Comparison of ENCODE assay signal across 8 cellular contexts in the genomic region with DNA sequence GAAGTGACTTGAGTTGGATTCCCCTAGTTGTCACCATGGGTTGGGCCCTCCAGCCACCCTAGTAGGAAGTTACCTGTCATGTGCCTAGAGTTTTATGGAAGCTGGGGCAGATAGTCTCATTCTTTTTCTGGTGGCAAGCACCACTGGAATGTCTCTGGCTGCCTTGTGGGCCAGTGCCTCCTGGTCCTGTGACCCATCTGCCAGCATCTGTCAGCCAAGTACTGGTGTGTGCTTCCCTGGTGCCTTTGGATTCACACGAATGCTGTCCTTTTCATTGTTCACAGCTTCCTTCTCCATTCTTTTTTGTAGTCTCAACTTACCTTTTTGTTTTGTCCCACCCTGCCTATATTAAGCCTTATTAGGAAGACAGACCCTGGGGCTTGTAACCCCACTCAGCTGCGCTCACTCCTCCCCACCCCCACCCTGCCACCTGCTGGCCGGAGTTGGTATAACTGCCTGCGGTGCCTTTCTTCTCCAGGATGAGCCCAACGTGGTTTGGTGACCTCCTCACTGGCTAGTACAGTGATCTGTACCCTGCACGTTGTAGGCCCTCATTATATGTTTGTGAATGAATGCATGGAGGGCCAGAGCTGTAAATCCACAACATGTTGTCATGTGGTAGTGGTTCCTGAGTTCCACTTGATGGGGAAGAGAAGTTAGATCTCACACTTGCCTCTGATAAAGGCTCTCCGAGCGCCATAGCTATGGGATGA.
A peak's percentile ranks its signal among the peaks of the same experiment; 100 is the strongest.
DNase-seq lines count a peak whose midpoint lies in the region; ATAC-seq, FAIRE-seq and TF ChIP-seq lines count a peak whose summit lies in the region.

No MANE protein-coding gene starts in this region.

- DNase-seq in COLO668 (lab: John Stamatoyannopoulos, UW; ENCODE audit: unreplicated experiment) (peak; percentile 26), HTR-8/SVneo (ENCODE audit: insufficient read length, low spot score) (peak; percentile 88), T-helper 9 cell (peak; percentile 45), MCF 10A (ENCODE audit: unreplicated experiment) (peak; percentile 54), NCI-H226 (no peak)
- DNase-seq in stimulated activated CD8-positive, alpha-beta memory T cell treated with anti-CD3 and anti-CD28 coated beads, Interleukin-15, amount 100 ng/mL, for 24 hours (ENCODE audit: low read depth), result peak; percentile 64

- H3K4me1 ChIP-seq in liver (ENCODE audit: control insufficient read depth in 4 of 4, insufficient read depth in 4 of 4, low read length in 3 of 4), result peaks cover 0 to 20% (median 3%) of the 10 kb centered on the region in 4 donors

- TF ChIP-seq CTCF in MCF 10A (IDR thresholded peaks at IDR 0.05; ENCODE audit: unreplicated experiment) (peak; percentile 93), liver (IDR thresholded peaks at IDR 0.05; ENCODE audit: low read depth, low read length, missing input control) (peak; percentile 94)

- peaks cover 0 to 11% (median 3%) of the 10 kb centered on the region in 4 donors for H3K36me3 ChIP-seq in liver (ENCODE audit: control insufficient read depth in 4 of 4, insufficient read depth in 3 of 4, low read depth in 1 of 4, low read length in 3 of 4)

- H3K36me3 Mint-ChIP-seq in MCF 10A (ENCODE audit: insufficient read depth, unreplicated experiment), result no peaks in the 10 kb centered on the region

- H3K9me3 ChIP-seq in liver (ENCODE audit: control insufficient read depth in 4 of 4, low read length in 3 of 4), result no peaks in the 10 kb centered on the region

- POLR2A ChIA-PET in MCF 10A (lab: Yijun Ruan, JAX), result interaction anchor here (0.6 to 0.9 kb wide), 2 partner anchors 14 to 78 kb away, joined by 3 read pairs; no protein-coding TSS in a partner anchor

- H3K4me1 Mint-ChIP-seq in MCF 10A (ENCODE audit: insufficient read depth, unreplicated experiment), result peaks cover 11% of the 10 kb centered on the region

- H3K27me3 Mint-ChIP-seq in MCF 10A (ENCODE audit: insufficient read depth, unreplicated experiment), result no peaks in the 10 kb centered on the region

- no peak overlapping the region for H3K9ac ChIP-seq in liver (ENCODE audit: low read depth in 1 of 2, low read length in 2 of 2)

- CTCF ChIA-PET in MCF 10A (lab: Yijun Ruan, JAX), result interaction anchor here (0.6 to 2.8 kb wide), 46 partner anchors 9 to 915 kb away, joined by 3 to 36 read pairs (median 6); no protein-coding TSS in a partner anchor

- no peaks in the 10 kb centered on the region for H3K9me3 Mint-ChIP-seq in MCF 10A (ENCODE audit: unreplicated experiment)

- peak; percentile 97 for FAIRE-seq in HTR-8/SVneo (lab: Jason Lieb, UNC)

- H3K27ac ChIP-seq in liver (ENCODE audit: low read depth in 1 of 2, low read length in 2 of 2), result no peak overlapping the region

- H3K27me3 ChIP-seq in liver (ENCODE audit: control insufficient read depth in 4 of 4, insufficient read depth in 4 of 4, low read length in 3 of 4), result no peaks in the 10 kb centered on the region

- ATAC-seq in GM21529 (IDR thresholded peaks at IDR 0.05; ENCODE audit: unreplicated experiment), result no peak

- H3K4me3 ChIP-seq in liver (ENCODE audit: low read depth in 1 of 3, low read length in 3 of 3), result no peak overlapping the region

- BruUV-seq in MCF 10A (replicated peaks; lab: Mats Ljungman, UMichigan), result no TSS peak

- peak; percentile 65 to 78 for TF ChIP-seq RAD21 in liver (IDR thresholded peaks at IDR 0.05)

- intact Hi-C loops in MCF 10A (cut with micrococcal nuclease), result loop anchor here (1.0 kb wide), 4 partner anchors 14 to 130 kb away; no protein-coding TSS in a partner anchor

- WGBS in liver, result 24% methylated on average over 8 of the region's 8 CpGs

- no peak overlapping the region for H3K27ac Mint-ChIP-seq in MCF 10A (ENCODE audit: low read depth, unreplicated experiment)

- no peak overlapping the region for H3K4me3 Mint-ChIP-seq in MCF 10A (ENCODE audit: unreplicated experiment)

TF ChIP-seq in liver, 16 proteins besides CTCF, POLR2A, EP300 and RAD21:
- TF ChIP-seq YY1 (IDR thresholded peaks at IDR 0.05), result no peak
- peak in 1 of 2 donors; percentile 31 for TF ChIP-seq RXRA (IDR thresholded peaks at IDR 0.05)
